18 cellular contexts compared by ENCODE assay signal in genomic region chr11:125102544-125102943, GRCh38.
"Had no signal": no experiment of that assay in that cellular context is flagged by ENCODE, and none has a peak within 500 bp of the region (broad histone marks: within the 10 kb centered on the region; RNA-seq: fewer than 3 reads in every experiment).

No MANE protein-coding gene starts in this region.

- DNase-seq: activated B cell treated with CpG ODN at 0.5 μM for 24 hours; activated CD4-positive, alpha-beta T cell treated with anti-CD3 and anti-CD28 coated beads for 48 hours; activated CD8-positive, alpha-beta memory T cell treated with anti-CD3 and anti-CD28 coated beads, Interleukin-2, amount 50 U/mL, for 4 hours; activated naive CD4-positive, alpha-beta T cell treated with anti-CD3 and anti-CD28 coated beads for 36 hours; activated T-cell treated with anti-CD3 and anti-CD28 coated beads, Interleukin-2, amount 50 U/mL, for 4 hours; anterior cingulate cortex; central memory CD4-positive, alpha-beta T cell; immature natural killer cell; lower lobe of right lung; SK-N-SH; small intestine; stimulated activated CD4-positive, alpha-beta T cell treated with anti-CD3 and anti-CD28 coated beads, Interleukin-4, amount 100 ng/mL, for 24 hours; stomach had no signal

- H3K4me3 ChIP-seq: coronary artery, lower lobe of right lung, prostate gland, upper lobe of left lung had no signal

- H3K27ac ChIP-seq: coronary artery, lower lobe of right lung, prostate gland had no signal

- H3K27me3 ChIP-seq: stomach, upper lobe of left lung had no signal

- H3K9me3 ChIP-seq: lower lobe of right lung, prostate gland, SK-N-SH, stomach, upper lobe of left lung had no signal

- H3K36me3 ChIP-seq: prostate gland had no signal

- H3K4me1 ChIP-seq: lower lobe of right lung, prostate gland had no signal

- ATAC-seq: activated T-cell treated with anti-CD3 and anti-CD28 coated beads, Interleukin-2, amount 50 U/mL, for 4 hours; lower lobe of right lung; right cardiac atrium; stimulated activated effector memory CD8-positive, alpha-beta T cell treated with anti-CD3 and anti-CD28 coated beads, Interleukin-12 subunit alpha, Interleukin-12 subunit beta, amount 100 ng/mL, for 72 hours had no signal
